Comparison of ENCODE assay signal across 2 cellular contexts in genomic region chr10:12250181-12250580, GRCh38.
TF ChIP-seq lines count a peak whose summit lies in the region.

No MANE protein-coding gene starts in this region.

TF ChIP-seq in GM12878, 131 proteins besides CTCF, POLR2A, EP300 and RAD21:
- TF ChIP-seq NFXL1 (IDR thresholded peaks at IDR 0.05; ENCODE audit: borderline replicate concordance) (no peak), NFIC (IDR thresholded peaks at IDR 0.05; ENCODE audit: low read depth, low read length) (no peak), IRF5 (IDR thresholded peaks at IDR 0.05; ENCODE audit: borderline replicate concordance) (no peak), FOXK2 (IDR thresholded peaks at IDR 0.05) (no peak), CHD4 (IDR thresholded peaks at IDR 0.05) (no peak), SKIL (IDR thresholded peaks at IDR 0.05; ENCODE audit: low read depth, poor library complexity, severe bottlenecking) (no peak), SMAD1 (IDR thresholded peaks at IDR 0.05; ENCODE audit: low read depth, partially characterized antibody) (no peak), GABPA (IDR thresholded peaks at IDR 0.05; ENCODE audit: low read depth) (no peak), HDAC2 (IDR thresholded peaks at IDR 0.05) (no peak), MTA3 (IDR thresholded peaks at IDR 0.05; ENCODE audit: borderline replicate concordance, low read length) (no peak)

TF ChIP-seq in HEK293T, 16 proteins besides CTCF, POLR2A, EP300 and RAD21 (continued from another document):
- TF ChIP-seq LEF1 (IDR thresholded peaks at IDR 0.05; ENCODE audit: borderline replicate concordance): no peak
- no peak for TF ChIP-seq HDGF (IDR thresholded peaks at IDR 0.05; ENCODE audit: borderline replicate concordance)
- no peak for TF ChIP-seq ARNT (IDR thresholded peaks at IDR 0.05)
- no peak for TF ChIP-seq FOXA1 (IDR thresholded peaks at IDR 0.05)
- TF ChIP-seq PKNOX1 (IDR thresholded peaks at IDR 0.05): no peak
- TF ChIP-seq L3MBTL2 (conservative IDR thresholded peaks at IDR 0.05): no peak
- no peak for TF ChIP-seq CTBP1 (IDR thresholded peaks at IDR 0.05; ENCODE audit: borderline replicate concordance)
- TF ChIP-seq TARDBP (IDR thresholded peaks at IDR 0.05): no peak
- TF ChIP-seq ZNF384 (IDR thresholded peaks at IDR 0.05): no peak
- no peak for TF ChIP-seq SUZ12 (IDR thresholded peaks at IDR 0.05)
- no peak for TF ChIP-seq NFRKB (IDR thresholded peaks at IDR 0.05)
- TF ChIP-seq FOXK2 (IDR thresholded peaks at IDR 0.05): no peak
- TF ChIP-seq BHLHE40 (IDR thresholded peaks at IDR 0.05; ENCODE audit: borderline replicate concordance): no peak
- TF ChIP-seq SP1 (IDR thresholded peaks at IDR 0.05): no peak
- TF ChIP-seq ELF4 (IDR thresholded peaks at IDR 0.05): no peak
